24 cellular contexts compared by ENCODE assay signal in the genomic region with DNA sequence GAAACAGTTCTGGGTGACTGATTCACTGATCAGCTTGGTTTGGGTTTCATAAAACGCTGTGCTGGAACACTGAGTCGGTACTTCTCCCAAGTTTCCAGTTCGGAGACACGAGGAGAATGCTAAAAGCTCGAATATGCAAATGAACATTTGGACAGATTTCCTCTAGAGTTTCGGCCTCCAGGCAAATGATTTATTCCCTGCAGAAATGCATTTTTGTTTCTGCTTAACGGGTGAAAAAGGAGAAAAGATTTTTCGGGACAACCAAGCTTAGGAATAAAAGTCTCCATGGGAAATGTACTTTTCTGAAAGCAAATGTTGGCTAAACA.
DNase-seq lines count a peak whose midpoint lies in the region; TF ChIP-seq lines count a peak whose summit lies in the region.
"Had no signal": no experiment of that assay in that cellular context is flagged by ENCODE, and none has a peak within 500 bp of the region (broad histone marks: within the 10 kb centered on the region; RNA-seq: fewer than 3 reads in every experiment).

No MANE protein-coding gene starts in this region.

- no peak for TF ChIP-seq CTCF in sigmoid colon (IDR thresholded peaks at IDR 0.05)

- H3K36me3 Mint-ChIP-seq in CD4-positive, alpha-beta memory T cell, result peaks cover 0 to 3% of the 10 kb centered on the region in 2 donors

- H3K27me3 Mint-ChIP-seq in CD4-positive, alpha-beta memory T cell, result peaks cover 0 to 4% of the 10 kb centered on the region in 2 donors
- H3K27me3 Mint-ChIP-seq: type B pancreatic cell had no signal

- no peak for TF ChIP-seq EP300 in sigmoid colon (IDR thresholded peaks at IDR 0.05)

- peaks cover 0 to 6% (median 0%) of the 10 kb centered on the region in 3 donors for H3K27me3 ChIP-seq in sigmoid colon
- no peaks in the 10 kb centered on the region for H3K27me3 ChIP-seq in CD4-positive, alpha-beta memory T cell (ENCODE audit: insufficient read depth, low read length)
- H3K27me3 ChIP-seq: heart left ventricle had no signal

- peaks cover 0 to 2% (median 1%) of the 10 kb centered on the region in 4 donors for H3K9me3 ChIP-seq in sigmoid colon
- no peaks in the 10 kb centered on the region for H3K9me3 ChIP-seq in CD4-positive, alpha-beta memory T cell (ENCODE audit: control insufficient read depth in 1 of 2, low read length in 2 of 2)
- H3K9me3 ChIP-seq: heart left ventricle had no signal

- no peak overlapping the region for H3K4me3 ChIP-seq in sigmoid colon
- H3K4me3 ChIP-seq in CD4-positive, alpha-beta memory T cell (ENCODE audit: low read length in 2 of 2), result no peak overlapping the region
- H3K4me3 ChIP-seq: heart left ventricle had no signal

- H3K27ac Mint-ChIP-seq in CD4-positive, alpha-beta memory T cell, result no peak overlapping the region
- H3K27ac Mint-ChIP-seq: T-helper 2 cell treated with Interferon-gamma antibody and Interleukin-4, amounts not matched to agents 5 μg/mL and 100 μg/mL, for 36 hours; type B pancreatic cell had no signal

- peaks cover 0 to 19% (median 7%) of the 10 kb centered on the region in 8 donors for H3K9me3 Mint-ChIP-seq in CD4-positive, alpha-beta memory T cell

- H3K4me1 ChIP-seq in sigmoid colon, result no peaks in the 10 kb centered on the region
- no peaks in the 10 kb centered on the region for H3K4me1 ChIP-seq in CD4-positive, alpha-beta memory T cell (ENCODE audit: insufficient read depth, low read length)

- CTCF ChIA-PET in CD4-positive, alpha-beta memory T cell (lab: Charles Lee; ENCODE audit: partially characterized antibody), result no interaction called here

- H3K36me3 ChIP-seq in sigmoid colon, result no peaks in the 10 kb centered on the region
- no peaks in the 10 kb centered on the region for H3K36me3 ChIP-seq in CD4-positive, alpha-beta memory T cell (ENCODE audit: insufficient read depth, low read length)
- H3K36me3 ChIP-seq: heart left ventricle had no signal

- H3K4me1 Mint-ChIP-seq in CD4-positive, alpha-beta memory T cell, result no peaks in the 10 kb centered on the region

- DNase-seq in GM03348 (ENCODE audit: low spot score) (peak; percentile 29), left kidney (ENCODE audit: low read depth, low spot score) (peak; percentile 28), sigmoid colon (peak; percentile 11), H4 (ENCODE audit: low spot score) (no peak), NCI-H1092 (lab: John Stamatoyannopoulos, UW) (no peak)
- DNase-seq in activated T-cell treated with anti-CD3 and anti-CD28 coated beads, Interleukin-2, amount 50 U/mL, for 48 hours, result no peak
- DNase-seq in CD4-positive, alpha-beta memory T cell, result no peak
- DNase-seq: activated CD4-positive, alpha-beta T cell treated with anti-CD3 and anti-CD28 coated beads for 48 hours; activated naive CD4-positive, alpha-beta T cell; activated T-cell treated with anti-CD3 and anti-CD28 coated beads, Interleukin-2, amount 50 U/mL, for 4 hours; DMS79 treated with DMSO at 0.1 percent for 48 hours; effector CD4-positive, alpha-beta T cell; heart left ventricle; NCI-H1694; NCI-H510A treated with DMSO at 0.1 percent for 48 hours; NK-92 treated with Interleukin-12 subunit alpha and Interleukin-12 subunit beta, amount 100 ng/mL, for 24 hours; PC-3; small intestine; stimulated activated CD4-positive, alpha-beta T cell treated with anti-CD3 and anti-CD28 coated beads, Interleukin-1b, Interleukin-23, amount 100 ng/mL, for 48 hours had no signal

- POLR2A ChIA-PET in CD4-positive, alpha-beta memory T cell (lab: Charles Lee; ENCODE audit: partially characterized antibody), result no interaction called here

- no peak for TF ChIP-seq POLR2A in sigmoid colon (IDR thresholded peaks at IDR 0.05)

- WGBS in sigmoid colon, 2 donors, result 55 to 58% methylated on average over 8 of the region's 8 CpGs

- H3K27ac ChIP-seq in cingulate gyrus (ENCODE audit: low read depth, low read length), result peak overlapping the region; percentile 39
- H3K27ac ChIP-seq in sigmoid colon, result no peak overlapping the region
- H3K27ac ChIP-seq in CD4-positive, alpha-beta memory T cell (ENCODE audit: low read depth, low read length), result no peak overlapping the region
- H3K27ac ChIP-seq: C4-2B, heart left ventricle, VCaP had no signal

- intact Hi-C loops in sigmoid colon (cut with DNase I), result no loop called here
- intact Hi-C loops in CD4-positive, alpha-beta memory T cell (cut with micrococcal nuclease), result no loop called here

- H3K4me3 Mint-ChIP-seq in CD4-positive, alpha-beta memory T cell, result no peak overlapping the region
- H3K4me3 Mint-ChIP-seq: activated T-cell treated with anti-CD3 and anti-CD28 coated beads, Interleukin-2, amount 50 U/mL, for 4 hours; T-helper 2 cell treated with Interferon-gamma antibody and Interleukin-4, amounts not matched to agents 5 μg/mL and 100 μg/mL, for 36 hours; type B pancreatic cell had no signal

Comparison
In these comparisons a context has a peak if more than half of its experiments do, and no peak if none do; other contexts are left out.
1. DNase-seq: peak in GM03348 (single experiment), left kidney (single experiment) and sigmoid colon (single experiment); none in activated T-cell treated with anti-CD3 and anti-CD28 coated beads, Interleukin-2, amount 50 U/mL, for 48 hours (0 of 2), H4 (single experiment), CD4-positive, alpha-beta memory T cell (0 of 5) and NCI-H1092 (single experiment).